11 cellular contexts compared by ENCODE assay signal in genomic region chr5:59591162-59591561, GRCh38.
A peak's percentile ranks its signal among the peaks of the same experiment; 100 is the strongest.
DNase-seq lines count a peak whose midpoint lies in the region; ATAC-seq, FAIRE-seq and TF ChIP-seq lines count a peak whose summit lies in the region.
"Had no signal": no experiment of that assay in that cellular context is flagged by ENCODE, and none has a peak within 500 bp of the region (broad histone marks: within the 10 kb centered on the region; RNA-seq: fewer than 3 reads in every experiment).

No MANE protein-coding gene starts in this region.

- no peaks in the 10 kb centered on the region for H3K36me3 ChIP-seq in ACC112 (ENCODE audit: insufficient read depth, low read length)
- no peaks in the 10 kb centered on the region for H3K36me3 ChIP-seq in bronchial epithelial cell (ENCODE audit: control insufficient read depth, insufficient read depth, low read length)
- H3K36me3 ChIP-seq: brain microvascular endothelial cell had no signal

- FAIRE-seq in bronchial epithelial cell (lab: Jason Lieb, UNC) (no peak), frontal cortex (lab: Jason Lieb, UNC) (no peak)

- H3K36me3 Mint-ChIP-seq in activated CD4-positive, alpha-beta memory T cell treated with anti-CD3 and anti-CD28 coated beads for 36 hours: no peaks in the 10 kb centered on the region

- peak overlapping the region; percentile 7 for H2AFZ ChIP-seq in ACC112 (ENCODE audit: low read length, unreplicated experiment)

- POLR2A ChIA-PET in activated CD4-positive, alpha-beta memory T cell treated with anti-CD3 and anti-CD28 coated beads for 36 hours (lab: Charles Lee): no interaction called here

- CTCF ChIA-PET in activated CD4-positive, alpha-beta memory T cell treated with anti-CD3 and anti-CD28 coated beads for 36 hours (lab: Charles Lee): no interaction called here

- H3K27ac Mint-ChIP-seq in activated CD4-positive, alpha-beta memory T cell treated with anti-CD3 and anti-CD28 coated beads for 36 hours: no peak overlapping the region

- H3K4me3 ChIP-seq in ACC112 (ENCODE audit: low read depth, low read length): 0 out of 2 replicates have a peak overlapping the region, but pooled peaks have one; percentile 7
- H3K4me3 ChIP-seq in bronchial epithelial cell (ENCODE audit: low read depth, low read length): no peak overlapping the region

- H3K27ac ChIP-seq in ACC112 (ENCODE audit: low read depth, low read length): no peak overlapping the region
- H3K27ac ChIP-seq: brain microvascular endothelial cell had no signal

- H3K9me3 Mint-ChIP-seq in activated CD4-positive, alpha-beta memory T cell treated with anti-CD3 and anti-CD28 coated beads for 36 hours: no peaks in the 10 kb centered on the region
- H3K9me3 Mint-ChIP-seq: neural crest cell had no signal

- DNase-seq in bronchial epithelial cell (ENCODE audit: low read depth) (peak; percentile 85), A172 (ENCODE audit: low spot score) (no peak), NK-92 (lab: John Stamatoyannopoulos, UW; ENCODE audit: unreplicated experiment) (no peak), frontal cortex (ENCODE audit: low spot score in 2 of 2) (no peak)
- no peak for DNase-seq in activated CD4-positive, alpha-beta memory T cell treated with anti-CD3 and anti-CD28 coated beads for 36 hours
- DNase-seq: brain microvascular endothelial cell, Karpas-422 had no signal

- ATAC-seq in GM19452 (IDR thresholded peaks at IDR 0.05; ENCODE audit: unreplicated experiment) (peak; percentile 92), HG03159 (IDR thresholded peaks at IDR 0.05; ENCODE audit: unreplicated experiment) (peak; percentile 85)

- H3K4me3 Mint-ChIP-seq in activated CD4-positive, alpha-beta memory T cell treated with anti-CD3 and anti-CD28 coated beads for 36 hours: no peak overlapping the region
- H3K4me3 Mint-ChIP-seq: neural crest cell had no signal

- H3K4me1 Mint-ChIP-seq in activated CD4-positive, alpha-beta memory T cell treated with anti-CD3 and anti-CD28 coated beads for 36 hours (ENCODE audit: low read depth): peaks cover 2% of the 10 kb centered on the region

- intact Hi-C loops in activated CD4-positive, alpha-beta memory T cell treated with anti-CD3 and anti-CD28 coated beads for 36 hours (cut with micrococcal nuclease): loop anchor here (1.0 to 5.0 kb wide), 2 partner anchors 18 to 109 kb away; no protein-coding TSS in a partner anchor

- no peaks in the 10 kb centered on the region for H3K79me2 ChIP-seq in ACC112 (ENCODE audit: control insufficient read depth, insufficient read depth, low read length, unreplicated experiment)

- no peaks in the 10 kb centered on the region for H3K27me3 ChIP-seq in ACC112 (ENCODE audit: insufficient read depth, low read length)
- H3K27me3 ChIP-seq in bronchial epithelial cell (ENCODE audit: control insufficient read depth, insufficient read depth, low read length): no peaks in the 10 kb centered on the region
- H3K27me3 ChIP-seq: brain microvascular endothelial cell had no signal

- no peak for TF ChIP-seq CTCF in bronchial epithelial cell (IDR thresholded peaks at IDR 0.05; ENCODE audit: insufficient read depth, low read length, severe bottlenecking)

- H3K4me1 ChIP-seq in ACC112 (ENCODE audit: control insufficient read depth, insufficient read depth, low read length, unreplicated experiment): peaks cover 30% of the 10 kb centered on the region

- peaks cover 6% of the 10 kb centered on the region for H3K27me3 Mint-ChIP-seq in activated CD4-positive, alpha-beta memory T cell treated with anti-CD3 and anti-CD28 coated beads for 36 hours
